6 cellular contexts compared by ENCODE assay signal in genomic region chr16:5073771-5074170, GRCh38. TPM values are rescaled to one million over a fixed set of nuclear protein-coding genes. Genes with fewer than 3 reads are reported as not detected.
"Had no signal": no experiment of that assay in that cellular context is flagged by ENCODE, and none has a peak within 500 bp of the region (broad histone marks: within the 10 kb centered on the region; RNA-seq: fewer than 3 reads in every experiment).

No MANE protein-coding gene starts in this region.

RNA-seq across cellular contexts. Expression of gene C16orf89, which starts 8.0 kb away (rescaled TPM):
- total RNA-seq: NCI-H460, OCI-LY7, PC-9, RPMI7951, SJSA1 had no signal
- polyA plus RNA-seq: SK-N-SH had no signal
